Comparison of ENCODE assay signal across 9 cellular contexts in the genomic region with DNA sequence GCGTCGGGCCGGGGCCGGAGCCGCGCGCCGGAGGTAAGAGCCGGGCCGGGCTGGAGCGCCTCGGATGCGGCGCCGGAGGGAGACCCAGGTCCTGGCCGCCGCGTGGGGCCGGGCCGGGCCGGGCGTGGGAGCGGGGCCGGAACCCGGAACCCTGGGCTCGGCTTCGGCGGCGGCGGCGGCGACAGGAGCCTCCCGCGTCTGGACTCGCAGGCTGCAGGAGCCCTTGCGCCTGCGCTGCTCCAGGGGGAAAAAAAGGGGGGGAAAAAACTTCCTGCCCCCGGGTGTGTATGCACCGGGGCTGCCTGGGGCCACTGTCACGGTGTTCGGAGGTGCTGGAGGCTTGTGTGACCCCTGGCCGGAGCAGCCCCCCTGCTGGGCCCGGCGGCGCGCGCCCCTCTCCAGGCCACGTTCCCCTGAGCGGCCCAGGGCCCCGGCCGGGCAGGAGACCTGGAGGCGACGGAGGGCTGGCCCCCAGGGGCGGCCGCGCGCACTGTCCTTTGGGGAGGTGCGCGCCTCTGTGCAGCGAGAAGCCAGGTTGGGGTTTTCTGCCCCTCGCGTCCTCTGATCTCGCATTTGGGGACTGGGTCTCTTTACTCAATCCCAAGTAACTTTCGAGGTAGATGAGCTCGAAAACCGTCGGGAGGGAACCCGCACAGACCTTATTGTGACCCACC. TPM values are rescaled to one million over a fixed set of nuclear protein-coding genes. Genes with fewer than 3 reads are reported as not detected.
DNase-seq lines count a peak whose midpoint lies in the region; ATAC-seq and TF ChIP-seq lines count a peak whose summit lies in the region.
"Had no signal": no experiment of that assay in that cellular context is flagged by ENCODE, and none has a peak within 500 bp of the region (broad histone marks: within the 10 kb centered on the region; RNA-seq: fewer than 3 reads in every experiment).

No MANE protein-coding gene starts in this region.

- intact Hi-C loops in dorsolateral prefrontal cortex (cut with DNase I) = loop anchor here in 1 of 2 donors (10.0 kb wide), 1 partner anchor 179 kb away; no protein-coding TSS in a partner anchor

- H3K27ac Mint-ChIP-seq in activated naive CD4-positive, alpha-beta T cell treated with anti-CD3 and anti-CD28 coated beads, Interleukin-2, amount 10 ng/mL, durations not matched to agents 7 days and 5 days = no peak overlapping the region

- H3K27me3 Mint-ChIP-seq in activated naive CD4-positive, alpha-beta T cell treated with anti-CD3 and anti-CD28 coated beads, Interleukin-2, amount 10 ng/mL, durations not matched to agents 7 days and 5 days = peaks cover 91% of the 10 kb centered on the region

- ATAC-seq in HG02571 (IDR thresholded peaks at IDR 0.05; ENCODE audit: unreplicated experiment) = peak; percentile 23

- H3K4me3 ChIP-seq in dorsolateral prefrontal cortex (peak overlapping the region; percentile 49 to 81 (median 69)), mesodermal cell (ENCODE audit: extremely low read depth, insufficient read depth, low read length, poor library complexity, severe bottlenecking) (peak overlapping the region; percentile 53)

- 0 to 1% methylated on average over 35 to 53 of the region's 68 CpGs for WGBS in mesodermal cell (ENCODE audit: insufficient coverage in 2 of 2), 2 experiments

- no peaks in the 10 kb centered on the region for H3K36me3 ChIP-seq in mesodermal cell (ENCODE audit: control insufficient read depth, insufficient read depth, low read length)
- H3K36me3 ChIP-seq: neutrophil had no signal

- CTCF ChIA-PET in activated naive CD4-positive, alpha-beta T cell treated with anti-CD3 and anti-CD28 coated beads, Interleukin-2, amount 10 ng/mL, durations not matched to agents 7 days and 5 days (lab: Charles Lee) = no interaction called here

- no peaks in the 10 kb centered on the region for H3K36me3 Mint-ChIP-seq in activated naive CD4-positive, alpha-beta T cell treated with anti-CD3 and anti-CD28 coated beads, Interleukin-2, amount 10 ng/mL, durations not matched to agents 7 days and 5 days

- peaks cover 9% of the 10 kb centered on the region for H3K4me1 ChIP-seq in mesodermal cell (ENCODE audit: control insufficient read depth, insufficient read depth, low read length, poor library complexity, severe bottlenecking)

- H3K27ac ChIP-seq in dorsolateral prefrontal cortex = peak overlapping the region in 48 of 59 donors; percentile 32 to 91 (median 74)
- no peak overlapping the region for H3K27ac ChIP-seq in mesodermal cell (ENCODE audit: low read depth, low read length, severe bottlenecking)
- H3K27ac ChIP-seq: neutrophil had no signal

- H3K27me3 ChIP-seq in dorsolateral prefrontal cortex = peaks cover 0 to 40% (median 5%) of the 10 kb centered on the region in 45 donors

- TF ChIP-seq CTCF in dorsolateral prefrontal cortex (IDR thresholded peaks at IDR 0.05 in 54 of 56, conservative IDR thresholded peaks at IDR 0.05 in 2 of 56; ENCODE audit: low read depth in 1 of 56, partially characterized antibody in 56 of 56) = no peak

- DNase-seq in activated naive CD4-positive, alpha-beta T cell treated with anti-CD3 and anti-CD28 coated beads, Interleukin-2, amount 10 ng/mL, durations not matched to agents 7 days and 5 days = no peak
- no peak for DNase-seq in activated naive CD4-positive, alpha-beta T cell treated with Interleukin-2 at 50 U/mL for 16 hours
- DNase-seq in NCI-H69 (lab: John Stamatoyannopoulos, UW) (peak; percentile 59), dorsolateral prefrontal cortex (peak in 2 of 10 donors; percentile 8 to 46), foreskin melanocyte (no peak), NCI-H446 (lab: John Stamatoyannopoulos, UW) (no peak)

- H3K9me3 Mint-ChIP-seq in activated naive CD4-positive, alpha-beta T cell treated with anti-CD3 and anti-CD28 coated beads, Interleukin-2, amount 10 ng/mL, durations not matched to agents 7 days and 5 days = no peaks in the 10 kb centered on the region

- no peaks in the 10 kb centered on the region for H3K9me3 ChIP-seq in mesodermal cell (ENCODE audit: control insufficient read depth, low read length)
- H3K9me3 ChIP-seq: neutrophil had no signal

- H3K4me3 Mint-ChIP-seq in activated naive CD4-positive, alpha-beta T cell treated with anti-CD3 and anti-CD28 coated beads, Interleukin-2, amount 10 ng/mL, durations not matched to agents 7 days and 5 days = peak overlapping the region; percentile 73

- H3K4me1 Mint-ChIP-seq in activated naive CD4-positive, alpha-beta T cell treated with anti-CD3 and anti-CD28 coated beads, Interleukin-2, amount 10 ng/mL, durations not matched to agents 7 days and 5 days = peaks cover 31% of the 10 kb centered on the region

RNA-seq across cellular contexts. Expression of a gene that starts 0.9 kb away (rescaled TPM):
- total RNA-seq in dorsolateral prefrontal cortex = 10 to 100 TPM in 119 of 120 experiments, 1 to 10 TPM in 1; 6.7 to 37.3 (median 23.6) TPM
- 7.4 TPM for polyA plus RNA-seq in mesodermal cell (2013, experiment 1 of 2)
- 7.0 TPM for polyA plus RNA-seq in mesodermal cell (2013, experiment 2 of 2)
